In genomic region chr5:115977096-115977495, GRCh38 we compare ENCODE assay signal across 1 cellular context.
TF ChIP-seq lines count a peak whose summit lies in the region.

No MANE protein-coding gene starts in this region.

TF ChIP-seq in IMR-90, 13 proteins besides CTCF, POLR2A, EP300 and RAD21 (continued from another document):
- no peak for TF ChIP-seq USF2 (IDR thresholded peaks at IDR 0.05; ENCODE audit: low read depth, low read length)
- no peak for TF ChIP-seq CHD1 (IDR thresholded peaks at IDR 0.05; ENCODE audit: low read depth, low read length)
- TF ChIP-seq MAFK (IDR thresholded peaks at IDR 0.05; ENCODE audit: low read depth, low read length): no peak
- no peak for TF ChIP-seq FOS (IDR thresholded peaks at IDR 0.05; ENCODE audit: low read depth, low read length)
- no peak for TF ChIP-seq NFE2L2 (IDR thresholded peaks at IDR 0.05; ENCODE audit: low read depth, low read length)
- no peak for TF ChIP-seq RCOR1 (IDR thresholded peaks at IDR 0.05; ENCODE audit: insufficient replicate concordance, low read length)
- no peak for TF ChIP-seq BHLHE40 (IDR thresholded peaks at IDR 0.05; ENCODE audit: low read depth, low read length)
- TF ChIP-seq SMC3 (IDR thresholded peaks at IDR 0.05; ENCODE audit: low read depth, low read length): no peak
- no peak for TF ChIP-seq ELK1 (IDR thresholded peaks at IDR 0.05; ENCODE audit: borderline replicate concordance, low read depth, low read length)
- TF ChIP-seq MXI1 (IDR thresholded peaks at IDR 0.05; ENCODE audit: borderline replicate concordance, low read depth, low read length): no peak
